ENCODE assay signal across 32 cellular contexts in the genomic region with DNA sequence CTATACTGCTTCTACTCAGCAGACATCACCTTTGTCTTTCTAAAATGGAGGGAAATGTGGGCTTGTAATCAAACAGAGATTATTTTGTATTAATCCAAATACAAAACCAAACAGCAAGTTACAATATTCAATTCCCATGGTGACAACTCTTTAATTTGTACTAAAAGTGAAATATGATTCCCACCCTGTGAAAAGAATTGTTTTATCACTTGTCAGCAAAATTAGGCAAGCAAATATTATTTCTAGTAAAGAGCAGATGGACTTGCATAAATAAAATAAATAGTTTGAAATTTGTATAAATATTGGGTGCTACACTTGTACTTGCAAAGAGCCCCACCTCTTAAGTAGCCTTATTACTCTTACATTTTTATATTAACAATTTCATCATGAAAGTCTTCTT. TPM values are rescaled to one million over a fixed set of nuclear protein-coding genes. Genes with fewer than 3 reads are reported as not detected.
"Had no signal": no experiment of that assay in that cellular context is flagged by ENCODE, and none has a peak within 500 bp of the region (broad histone marks: within the 10 kb centered on the region; RNA-seq: fewer than 3 reads in every experiment).

No MANE protein-coding gene starts in this region.

- H3K4me1 ChIP-seq: adrenal gland, body of pancreas, breast epithelium had no signal

- FAIRE-seq: astrocyte, TTC549 had no signal

- ATAC-seq: activated CD8-positive, alpha-beta T cell treated with anti-CD3 and anti-CD28 coated beads for 36 hours; activated naive CD4-positive, alpha-beta T cell treated with anti-CD3 and anti-CD28 coated beads, Interleukin-2, amount 50 U/mL, for 72 hours; activated T-cell treated with anti-CD3 and anti-CD28 coated beads, Interleukin-2, amount 50 U/mL, for 4 hours; activated T-cell treated with anti-CD3 and anti-CD28 coated beads, Interleukin-2, amount 50 U/mL, for 72 hours; activated T-helper 17 cell treated with anti-CD3 and anti-CD28 coated beads, Interleukin-2, amount 50 U/mL, for 72 hours; body of pancreas had no signal

- H3K9me3 ChIP-seq: adrenal gland, body of pancreas, breast epithelium had no signal

- H3K27ac ChIP-seq: adrenal gland, body of pancreas, brain microvascular endothelial cell, breast epithelium, VCaP had no signal

- H3K27me3 ChIP-seq: adrenal gland, body of pancreas, brain microvascular endothelial cell, breast epithelium had no signal

- H3K36me3 ChIP-seq: adrenal gland, brain microvascular endothelial cell, breast epithelium had no signal

- H3K4me3 ChIP-seq: adrenal gland, body of pancreas, breast epithelium had no signal

- DNase-seq: activated B cell treated with CpG ODN at 0.5 μM for 24 hours; activated CD4-positive, alpha-beta memory T cell treated with anti-CD3 and anti-CD28 coated beads for 36 hours; activated CD4-positive, alpha-beta T cell treated with anti-CD3 and anti-CD28 coated beads for 4 hours; activated CD4-positive, alpha-beta T cell treated with anti-CD3 and anti-CD28 coated beads, Interleukin-2, amount 50 U/mL, for 1 hour; activated CD4-positive, alpha-beta T cell treated with anti-CD3 and anti-CD28 coated beads, Interleukin-2, amount 50 U/mL, for 4 hours; activated CD4-positive, CD25-positive, alpha-beta regulatory T cell treated with anti-CD3 and anti-CD28 coated beads, Interleukin-2, amount 50 U/mL, for 72 hours; activated CD8-positive, alpha-beta memory T cell treated with anti-CD3 and anti-CD28 coated beads, Interleukin-2, amount 50 U/mL, for 48 hours; activated CD8-positive, alpha-beta T cell treated with anti-CD3 and anti-CD28 coated beads for 36 hours; activated effector memory CD4-positive, alpha-beta T cell treated with anti-CD3 and anti-CD28 coated beads, Interleukin-2, amount 50 U/mL, for 16 hours; activated gamma-delta T cell treated with Interleukin-2 at 50 U/mL for 16 hours; activated naive CD4-positive, alpha-beta T cell; activated naive CD4-positive, alpha-beta T cell treated with anti-CD3 and anti-CD28 coated beads for 36 hours; activated naive CD4-positive, alpha-beta T cell treated with anti-CD3 and anti-CD28 coated beads, Interleukin-2, amount 50 U/mL, for 16 hours; activated naive CD8-positive, alpha-beta T cell treated with anti-CD3 and anti-CD28 coated beads for 36 hours; activated T-cell treated with anti-CD3 and anti-CD28 coated beads, Interleukin-2, amount 50 U/mL, for 1 hour; activated T-cell treated with anti-CD3 and anti-CD28 coated beads, Interleukin-2, amount 50 U/mL, for 4 hours; activated T-cell treated with anti-CD3 and anti-CD28 coated beads, Interleukin-2, amount 50 U/mL, for 72 hours; adrenal gland; amniotic stem cell; aorta; body of pancreas; brain microvascular endothelial cell; central memory CD4-positive, alpha-beta T cell; T-helper 1 cell; T-helper 2 cell; T-helper 9 cell had no signal

RNA-seq across cellular contexts. Expression of gene TXLNB, which starts 6.1 kb away (rescaled TPM):
- total RNA-seq: body of pancreas had no signal
